ENCODE assay signal across 9 cellular contexts in genomic region chr6:155185544-155185943, GRCh38.
DNase-seq lines count a peak whose midpoint lies in the region; ATAC-seq and TF ChIP-seq lines count a peak whose summit lies in the region.
"Had no signal": no experiment of that assay in that cellular context is flagged by ENCODE, and none has a peak within 500 bp of the region (broad histone marks: within the 10 kb centered on the region; RNA-seq: fewer than 3 reads in every experiment).

No MANE protein-coding gene starts in this region.

- H3F3A ChIP-seq in PC-9 (ENCODE audit: insufficient read depth, low read depth): peaks cover 22% of the 10 kb centered on the region; the same call in 1 of the 2 replicates

- no peak for TF ChIP-seq CTCF in PC-9 (conservative IDR thresholded peaks at IDR 0.05)

- H3K27ac ChIP-seq in PC-9 (peak overlapping the region; percentile 87), epithelial cell of prostate (peak overlapping the region; percentile 52)

- peak overlapping the region; percentile 16; the same call in 1 of the 2 replicates for H3K4me3 ChIP-seq in PC-9

- peak overlapping the region; percentile 65 for H3K4me2 ChIP-seq in PC-9

- peak overlapping the region; percentile 68; the same call in 1 of the 2 replicates for H2AFZ ChIP-seq in PC-9

- H3K27me3 ChIP-seq in PC-9 (ENCODE audit: insufficient read depth, low read depth): no peaks in the 10 kb centered on the region

- H3K4me1 ChIP-seq in PC-9 (replicated peaks; ENCODE audit: insufficient read depth): peaks cover 30% of the 10 kb centered on the region

- CTCF ChIA-PET in PC-9 (lab: Charles Lee): interaction anchor here (1.2 kb wide), 1 partner anchor 63 kb away, joined by 15 read pairs; no protein-coding TSS in a partner anchor

- peak; percentile 73 for DNase-seq in NCI-H82 (lab: John Stamatoyannopoulos, UW)
- no peak for DNase-seq in NCI-H82 treated with DMSO at 0.1 percent for 48 hours (lab: John Stamatoyannopoulos, UW; ENCODE audit: unreplicated experiment)
- peak; percentile 85 to 97 for DNase-seq in PC-9
- peak; percentile 68 for DNase-seq in epithelial cell of prostate (ENCODE audit: low read depth, low spot score)
- peak; percentile 29 for DNase-seq in stimulated activated CD4-positive, alpha-beta T cell treated with anti-CD3 and anti-CD28 coated beads, Interleukin-4, amount 100 ng/mL, for 24 hours
- no peak for DNase-seq in midbrain (lab: John Stamatoyannopoulos, UW)
- no peak for DNase-seq in T1000 (lab: John Stamatoyannopoulos, UW)
- DNase-seq: amniotic stem cell had no signal

- H3K79me2 ChIP-seq in PC-9 (ENCODE audit: low read depth): no peaks in the 10 kb centered on the region

- no TSS peak for BruUV-seq in PC-9 (replicated peaks; lab: Mats Ljungman, UMichigan)

- no peaks in the 10 kb centered on the region for H3K36me3 ChIP-seq in PC-9 (ENCODE audit: low read depth)

- H4K20me1 ChIP-seq in PC-9 (ENCODE audit: insufficient read depth): no peaks in the 10 kb centered on the region

- no peak for ATAC-seq in HG02852 (IDR thresholded peaks at IDR 0.05; ENCODE audit: unreplicated experiment)

- intact Hi-C loops in PC-9 (cut with micrococcal nuclease; ENCODE audit: unreplicated experiment): loop anchor here (1.0 to 5.0 kb wide), 3 partner anchors 39 to 127 kb away; partner anchors contain the start of gene TFB1M

- H3K9me2 ChIP-seq in PC-9 (ENCODE audit: insufficient read depth): no peaks in the 10 kb centered on the region

- POLR2A ChIA-PET in PC-9 (lab: Charles Lee; ENCODE audit: unreplicated experiment): interaction anchor here (0.6 to 1.0 kb wide), 6 partner anchors 12 to 1591 kb away, joined by 3 to 51 read pairs (median 9); no protein-coding TSS in a partner anchor

- no peaks in the 10 kb centered on the region for H3K9me3 ChIP-seq in PC-9 (ENCODE audit: insufficient read depth, low read depth)

Comparison
In these comparisons a context has a peak if more than half of its experiments do, and no peak if none do; other contexts are left out.
1. DNase-seq: peak in NCI-H82 (single experiment), PC-9 (2 of 2), epithelial cell of prostate (single experiment) and stimulated activated CD4-positive, alpha-beta T cell treated with anti-CD3 and anti-CD28 coated beads, Interleukin-4, amount 100 ng/mL, for 24 hours (single experiment); none in NCI-H82 treated with DMSO at 0.1 percent for 48 hours (single experiment), midbrain (single experiment) and T1000 (single experiment).